ENCODE assay signal across 14 cellular contexts in the genomic region with DNA sequence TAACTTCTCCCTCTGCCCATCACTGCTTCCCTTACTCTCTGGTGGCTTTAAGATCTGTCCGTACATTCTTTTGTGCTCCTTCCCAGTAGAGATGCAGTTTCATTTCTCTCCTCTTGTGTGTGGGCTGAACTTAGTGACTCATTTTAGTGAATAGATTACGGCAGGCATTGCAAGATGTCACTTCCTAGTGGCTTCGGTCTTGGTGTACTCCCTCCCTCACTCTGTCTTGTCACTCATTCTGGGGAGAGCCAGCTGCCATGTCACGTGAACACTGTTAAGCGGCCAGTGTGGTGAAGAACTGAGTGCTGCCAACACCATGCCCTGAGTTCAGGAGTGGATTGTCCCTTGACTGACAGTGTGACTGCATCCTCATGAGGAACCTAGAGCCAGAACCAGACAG.
A peak's percentile ranks its signal among the peaks of the same experiment; 100 is the strongest.
DNase-seq lines count a peak whose midpoint lies in the region; FAIRE-seq and TF ChIP-seq lines count a peak whose summit lies in the region.
"Had no signal": no experiment of that assay in that cellular context is flagged by ENCODE, and none has a peak within 500 bp of the region (broad histone marks: within the 10 kb centered on the region; RNA-seq: fewer than 3 reads in every experiment).

No MANE protein-coding gene starts in this region.

- no peaks in the 10 kb centered on the region for H3K9me3 ChIP-seq in small intestine (ENCODE audit: control insufficient read depth, low read depth)
- H3K9me3 ChIP-seq: breast epithelium, spleen had no signal

- H3K4me3 ChIP-seq in fibroblast of pulmonary artery (replicated peaks; ENCODE audit: low read depth, low read length) = no peak overlapping the region
- no peak overlapping the region for H3K4me3 ChIP-seq in small intestine (ENCODE audit: low read depth in 1 of 2, low read length in 2 of 2)
- H3K4me3 ChIP-seq: breast epithelium had no signal

- no peaks in the 10 kb centered on the region for H3K4me1 ChIP-seq in small intestine (ENCODE audit: control insufficient read depth in 2 of 2, insufficient read depth in 1 of 2, low read depth in 1 of 2, low read length in 1 of 2)
- H3K4me1 ChIP-seq: breast epithelium, spleen had no signal

- TF ChIP-seq CTCF in fibroblast of pulmonary artery (IDR thresholded peaks at IDR 0.05; ENCODE audit: low read length, missing control alignments) = no peak

- FAIRE-seq in urothelium cell line (lab: Jason Lieb, UNC) = peak; percentile 90
- FAIRE-seq in small intestine (lab: Jason Lieb, UNC) = no peak
- FAIRE-seq: A204.1 had no signal

- H3K36me3 ChIP-seq in small intestine (ENCODE audit: control insufficient read depth in 2 of 2, insufficient read depth in 2 of 2, low read length in 2 of 2) = no peaks in the 10 kb centered on the region
- H3K36me3 ChIP-seq: breast epithelium, spleen had no signal

- DNase-seq in SKM-1 treated with dmso at 0.1 percent for 144 hours (lab: John Stamatoyannopoulos, UW; ENCODE audit: unreplicated experiment) = peak; percentile 1
- DNase-seq in SKM-1 (lab: John Stamatoyannopoulos, UW; ENCODE audit: unreplicated experiment) = no peak
- DNase-seq in NOMO-1 treated with DMSO at 0.1 percent for 48 hours (lab: John Stamatoyannopoulos, UW; ENCODE audit: unreplicated experiment) = peak; percentile 73
- peak; percentile 1 for DNase-seq in fibroblast of pulmonary artery (ENCODE audit: low read depth)
- peak; percentile 62 for DNase-seq in urothelium cell line (ENCODE audit: low spot score)
- no peak for DNase-seq in small intestine
- no peak for DNase-seq in globus pallidus (ENCODE audit: low spot score)
- no peak for DNase-seq in AML-193 (lab: John Stamatoyannopoulos, UW)
- DNase-seq: activated T-cell treated with anti-CD3 and anti-CD28 coated beads, Interleukin-2, amount 50 U/mL, for 72 hours; NK-92 treated with Interleukin-12 subunit alpha and Interleukin-12 subunit beta, amount 100 ng/mL, for 24 hours; spleen had no signal

- H3K27me3 ChIP-seq in small intestine (ENCODE audit: control insufficient read depth in 2 of 2, insufficient read depth in 2 of 2, low read length in 2 of 2) = no peaks in the 10 kb centered on the region
- H3K27me3 ChIP-seq: breast epithelium, spleen had no signal

- H3K27ac ChIP-seq in small intestine (ENCODE audit: low read depth in 1 of 2, low read length in 1 of 2) = no peak overlapping the region
- H3K27ac ChIP-seq: breast epithelium, HL-60 had no signal

- WGBS in small intestine, 3 donors = 75 to 87% (median 84%) methylated on average over 5 of the region's 5 CpGs

Comparison
In these comparisons a context has a peak if more than half of its experiments do, and no peak if none do; other contexts are left out.
1. DNase-seq: peak in SKM-1 treated with dmso at 0.1 percent for 144 hours (single experiment), NOMO-1 treated with DMSO at 0.1 percent for 48 hours (single experiment), fibroblast of pulmonary artery (single experiment) and urothelium cell line (single experiment); none in SKM-1 (single experiment), small intestine (single experiment), globus pallidus (single experiment) and AML-193 (0 of 2).